ENCODE assay signal across 11 cellular contexts in genomic region chr18:24075731-24076130, GRCh38.
DNase-seq lines count a peak whose midpoint lies in the region; ATAC-seq, FAIRE-seq and TF ChIP-seq lines count a peak whose summit lies in the region.
"Had no signal": no experiment of that assay in that cellular context is flagged by ENCODE, and none has a peak within 500 bp of the region (broad histone marks: within the 10 kb centered on the region; RNA-seq: fewer than 3 reads in every experiment).

No MANE protein-coding gene starts in this region.

- intact Hi-C loops in GM12878 (cut with micrococcal nuclease; ENCODE audit: unreplicated experiment) = no loop called here

- no peaks in the 10 kb centered on the region for H3K27me3 Mint-ChIP-seq in T-helper 2 cell treated with Interferon-gamma antibody and Interleukin-4, amounts not matched to agents 5 μg/mL and 100 μg/mL, for 36 hours (ENCODE audit: low read depth)

- no TSS peak for BruUV-seq in GM12878 (replicated peaks; lab: Mats Ljungman, UMichigan)

- no peaks in the 10 kb centered on the region for H3K9me3 ChIP-seq in GM12878 (replicated peaks; ENCODE audit: control insufficient read depth, insufficient read depth, low read length)
- H3K9me3 ChIP-seq: upper lobe of left lung had no signal

- H3K27ac Mint-ChIP-seq in T-helper 2 cell treated with Interferon-gamma antibody and Interleukin-4, amounts not matched to agents 5 μg/mL and 100 μg/mL, for 36 hours = peak overlapping the region; percentile 62
- H3K27ac Mint-ChIP-seq: neural progenitor cell had no signal

- H4K20me1 ChIP-seq in GM12878 (ENCODE audit: control insufficient read depth, insufficient read depth) = no peaks in the 10 kb centered on the region

- FAIRE-seq in GM12878 (lab: Jason Lieb, UNC) = no peak
- FAIRE-seq in D721Med (lab: Jason Lieb, UNC) = no peak

- H3K9me3 Mint-ChIP-seq in T-helper 2 cell treated with Interferon-gamma antibody and Interleukin-4, amounts not matched to agents 5 μg/mL and 100 μg/mL, for 36 hours = peaks cover 7% of the 10 kb centered on the region
- H3K9me3 Mint-ChIP-seq: neural progenitor cell had no signal

- TF ChIP-seq CTCF in GM12878 (IDR thresholded peaks at IDR 0.05 in 2 of 3, conservative IDR thresholded peaks at IDR 0.05 in 1 of 3; ENCODE audit: control insufficient read depth in 2 of 3, extremely low read depth in 1 of 3, insufficient read depth in 1 of 3, low read depth in 3 of 3, low read length in 3 of 3) (no peak), D721Med (IDR thresholded peaks at IDR 0.05; ENCODE audit: insufficient read depth, missing control alignments) (no peak)

- in situ Hi-C loops in GM12878 (cut with MboI) = no loop called here

- no peak overlapping the region for H3K27ac ChIP-seq in GM12878 (ENCODE audit: control insufficient read depth, insufficient read depth)
- H3K27ac ChIP-seq: KMS-11, neural progenitor cell had no signal

- WGBS in GM12878 (ENCODE audit: insufficient coverage, insufficient replicate concordance, low lambda C conversion rate, missing lambda C conversion rate) = 81% methylated on average over 3 of the region's 3 CpGs

- H3K4me2 ChIP-seq in GM12878 (ENCODE audit: control insufficient read depth, insufficient read depth) = no peak overlapping the region
- H3K4me2 ChIP-seq: KMS-11, neural progenitor cell had no signal

- no peak overlapping the region for H3K4me3 ChIP-seq in GM12878
- H3K4me3 ChIP-seq: neural progenitor cell, upper lobe of left lung had no signal

- TF ChIP-seq RAD21 in GM12878 (IDR thresholded peaks at IDR 0.05; ENCODE audit: insufficient read depth, low read depth, low read length) = no peak

- POLR2A ChIA-PET in GM12878 (lab: Charles Lee) = interaction anchor here (0.7 kb wide), 1 partner anchor 126 kb away, joined by 5 read pairs; no protein-coding TSS in a partner anchor

- H3K4me1 ChIP-seq in GM12878 (ENCODE audit: control insufficient read depth, insufficient read depth, low read length) = no peaks in the 10 kb centered on the region; the same call in 1 of the 2 replicates

- no peak overlapping the region for H3K9ac ChIP-seq in GM12878 (ENCODE audit: control insufficient read depth, insufficient read depth, low read length)
- H3K9ac ChIP-seq: KMS-11, neural progenitor cell had no signal

- H3K79me2 ChIP-seq in GM12878 (ENCODE audit: control insufficient read depth, insufficient read depth, low read length) = no peaks in the 10 kb centered on the region

- TF ChIP-seq POLR2A in GM12878 (IDR thresholded peaks at IDR 0.05; ENCODE audit: low read depth, low read length) = no peak

- CTCF ChIA-PET in GM12878 (lab: Yijun Ruan, JAX) = no interaction called here

- peaks cover 6 to 8% of the 10 kb centered on the region in 2 experiments; a peak in 3 of 4 replicates for H3K36me3 ChIP-seq in GM12878 (ENCODE audit: control insufficient read depth in 2 of 2, insufficient read depth in 2 of 2, low read length in 1 of 2)
- H3K36me3 ChIP-seq: neural progenitor cell had no signal

- H2AFZ ChIP-seq in GM12878 (ENCODE audit: control insufficient read depth, low read depth, low read length) = no peak overlapping the region
- H2AFZ ChIP-seq: neural progenitor cell had no signal

- no peak for DNase-seq in T-helper 2 cell treated with Interferon-gamma antibody and Interleukin-4, amounts not matched to agents 5 μg/mL and 100 μg/mL, for 36 hours (ENCODE audit: low spot score)
- DNase-seq in T-helper 2 cell = no peak
- peak; percentile 41 for DNase-seq in NCI-H2171 (lab: John Stamatoyannopoulos, UW)
- no peak for DNase-seq in GM12878 (ENCODE audit: low read depth, low spot score)
- peak; percentile 15 for DNase-seq in stimulated activated naive CD8-positive, alpha-beta T cell treated with anti-CD3 and anti-CD28 coated beads, Interleukin-15, Interleukin-2, amounts not matched to agents 100 U/mL and 50 U/mL, for 24 hours
- DNase-seq in activated effector memory CD4-positive, alpha-beta T cell treated with Interleukin-2 at 50 U/mL for 16 hours = no peak
- no peak for DNase-seq in D721Med (ENCODE audit: insufficient read length, low spot score)

- no peaks in the 10 kb centered on the region for H3K27me3 ChIP-seq in GM12878 (replicated peaks in 1 of 2; ENCODE audit: control insufficient read depth in 2 of 2, insufficient read depth in 2 of 2, low read length in 1 of 2)
- H3K27me3 ChIP-seq: neural progenitor cell, upper lobe of left lung had no signal

- no peak for TF ChIP-seq EP300 in GM12878 (IDR thresholded peaks at IDR 0.05; ENCODE audit: borderline replicate concordance in 1 of 2, control insufficient read depth in 1 of 2, low read depth in 2 of 2, low read length in 2 of 2)

- SMC1A ChIA-PET in GM12878 (lab: Charles Lee; ENCODE audit: uncharacterized antibody, unreplicated experiment) = interaction anchor here (1.4 kb wide), 1 partner anchor 11 kb away, joined by 3 read pairs; no protein-coding TSS in a partner anchor

- H3K36me3 Mint-ChIP-seq in T-helper 2 cell treated with Interferon-gamma antibody and Interleukin-4, amounts not matched to agents 5 μg/mL and 100 μg/mL, for 36 hours (ENCODE audit: low read depth) = peaks cover 56% of the 10 kb centered on the region

- H3K4me3 Mint-ChIP-seq in T-helper 2 cell treated with Interferon-gamma antibody and Interleukin-4, amounts not matched to agents 5 μg/mL and 100 μg/mL, for 36 hours = peak overlapping the region; percentile 48
- H3K4me3 Mint-ChIP-seq: neural progenitor cell had no signal

- ATAC-seq in GM12878 (peak; percentile 15; the same call in 1 of the 3 replicates), GM18502 (IDR thresholded peaks at IDR 0.05; ENCODE audit: poor library complexity, unreplicated experiment) (no peak)
- peak; percentile 4 for ATAC-seq in stimulated activated naive CD8-positive, alpha-beta T cell treated with anti-CD3 and anti-CD28 coated beads, Interleukin-15, Interleukin-2, amounts not matched to agents 100 U/mL and 50 U/mL, for 24 hours

- peaks cover 28% of the 10 kb centered on the region for H3K4me1 Mint-ChIP-seq in T-helper 2 cell treated with Interferon-gamma antibody and Interleukin-4, amounts not matched to agents 5 μg/mL and 100 μg/mL, for 36 hours (ENCODE audit: low read depth)

- RAD21 ChIA-PET in GM12878 (lab: Charles Lee; ENCODE audit: unreplicated experiment) = interaction anchor here (0.7 kb wide), 2 partner anchors 61 to 993 kb away, joined by 3 read pairs; no protein-coding TSS in a partner anchor

TF ChIP-seq in GM12878, 131 proteins besides CTCF, POLR2A, EP300 and RAD21:
- no peak for TF ChIP-seq RELB (IDR thresholded peaks at IDR 0.05; ENCODE audit: low read depth)
- TF ChIP-seq STAT3 (IDR thresholded peaks at IDR 0.05; ENCODE audit: low read depth, low read length) = no peak
- TF ChIP-seq TCF3 (IDR thresholded peaks at IDR 0.05; ENCODE audit: borderline replicate concordance, insufficient read depth, low read depth, low read length) = no peak
- no peak for TF ChIP-seq ASH2L (IDR thresholded peaks at IDR 0.05; ENCODE audit: borderline replicate concordance, low read depth)

Comparison
In these comparisons a context has a peak if more than half of its experiments do, and no peak if none do; other contexts are left out.
1. DNase-seq: peak in NCI-H2171 (single experiment) and stimulated activated naive CD8-positive, alpha-beta T cell treated with anti-CD3 and anti-CD28 coated beads, Interleukin-15, Interleukin-2, amounts not matched to agents 100 U/mL and 50 U/mL, for 24 hours (single experiment); none in T-helper 2 cell treated with Interferon-gamma antibody and Interleukin-4, amounts not matched to agents 5 μg/mL and 100 μg/mL, for 36 hours (single experiment), T-helper 2 cell (0 of 5), GM12878 (single experiment), activated effector memory CD4-positive, alpha-beta T cell treated with Interleukin-2 at 50 U/mL for 16 hours (single experiment) and D721Med (single experiment).